1 cellular context compared by ENCODE assay signal in genomic region chr20:63475209-63475608, GRCh38.
TF ChIP-seq lines count a peak whose summit lies in the region.

No MANE protein-coding gene starts in this region.

TF ChIP-seq in IMR-90, 13 proteins besides CTCF, POLR2A, EP300 and RAD21:
- TF ChIP-seq CHD1 (IDR thresholded peaks at IDR 0.05; ENCODE audit: low read depth, low read length) (no peak), MAZ (IDR thresholded peaks at IDR 0.05; ENCODE audit: borderline replicate concordance, low read depth, low read length) (no peak), RFX5 (IDR thresholded peaks at IDR 0.05; ENCODE audit: low read depth, low read length) (no peak)
